ENCODE assay signal across 9 cellular contexts in genomic region chr18:54359233-54359632, GRCh38. TPM values are rescaled to one million over a fixed set of nuclear protein-coding genes. Genes with fewer than 3 reads are reported as not detected.
A peak's percentile ranks its signal among the peaks of the same experiment; 100 is the strongest.
DNase-seq lines count a peak whose midpoint lies in the region; ATAC-seq and TF ChIP-seq lines count a peak whose summit lies in the region.
"Had no signal": no experiment of that assay in that cellular context is flagged by ENCODE, and none has a peak within 500 bp of the region (broad histone marks: within the 10 kb centered on the region; RNA-seq: fewer than 3 reads in every experiment).

No MANE protein-coding gene starts in this region.

- H2AK5ac ChIP-seq in IMR-90 (ENCODE audit: low read depth, low read length) = no peak overlapping the region

- TF ChIP-seq CTCF in IMR-90 (conservative IDR thresholded peaks at IDR 0.05; ENCODE audit: low read depth, low read length) (no peak), brain microvascular endothelial cell (IDR thresholded peaks at IDR 0.05; ENCODE audit: low read depth, low read length, missing control alignments) (no peak), natural killer cell (IDR thresholded peaks at IDR 0.05) (no peak)

- H2AK9ac ChIP-seq in IMR-90 (replicated peaks; ENCODE audit: low read depth, low read length, poor library complexity) = no peak overlapping the region

- POLR2A ChIA-PET in IMR-90 (lab: Charles Lee; ENCODE audit: unreplicated experiment) = no interaction called here

- no peaks in the 10 kb centered on the region for H3K36me3 Mint-ChIP-seq in natural killer cell

- DNase-seq in IMR-90 = peak; percentile 11
- no peak for DNase-seq in brain microvascular endothelial cell
- DNase-seq in natural killer cell = no peak
- no peak for DNase-seq in activated CD8-positive, alpha-beta memory T cell treated with anti-CD3 and anti-CD28 coated beads, Interleukin-2, amount 50 U/mL, for 48 hours
- DNase-seq in DMS153 treated with DMSO at 0.1 percent for 48 hours (lab: John Stamatoyannopoulos, UW; ENCODE audit: unreplicated experiment) = no peak
- DNase-seq: stimulated activated CD8-positive, alpha-beta memory T cell treated with anti-CD3 and anti-CD28 coated beads, Interleukin-4, amount 100 ng/mL, for 48 hours had no signal

- no peak overlapping the region for H2BK15ac ChIP-seq in IMR-90 (ENCODE audit: low read depth, low read length)

- H3K27me3 ChIP-seq in BLaER1 treated with 17β-estradiol and CSF1 and Interleukin-3, amounts not matched to agents 10 nM and 100 nM = no peaks in the 10 kb centered on the region
- H3K27me3 ChIP-seq in IMR-90 (ENCODE audit: control insufficient read depth, insufficient read depth, low read length) (no peaks in the 10 kb centered on the region), brain microvascular endothelial cell (replicated peaks) (no peaks in the 10 kb centered on the region)

- no peak overlapping the region for H4K91ac ChIP-seq in IMR-90 (ENCODE audit: insufficient read depth, low read depth, low read length)

- peak overlapping the region; percentile 58; the same call in 1 of the 2 replicates for H3K23ac ChIP-seq in IMR-90 (ENCODE audit: low read depth, low read length)

- H3K27me3 Mint-ChIP-seq in natural killer cell (ENCODE audit: low read depth in 2 of 2) = no peaks in the 10 kb centered on the region

- peaks cover 22% of the 10 kb centered on the region in 2 donors for H3K4me1 Mint-ChIP-seq in natural killer cell

- no peak for TF ChIP-seq RAD21 in IMR-90 (IDR thresholded peaks at IDR 0.05; ENCODE audit: low read length)

- WGBS in IMR-90 (ENCODE audit: extremely low coverage in 2 of 2, insufficient read length in 1 of 2), 2 experiments = no CpG with 5 or more reads among the region's 6 CpGs

- no peaks in the 10 kb centered on the region for H3K9me1 ChIP-seq in IMR-90 (ENCODE audit: insufficient read depth, low read length)

- ATAC-seq in IMR-90 (ENCODE audit: low read depth) (no peak), natural killer cell (no peak), HG03460 (IDR thresholded peaks at IDR 0.05; ENCODE audit: unreplicated experiment) (no peak), HG03378 (IDR thresholded peaks at IDR 0.05; ENCODE audit: unreplicated experiment) (no peak)

- H3K36me3 ChIP-seq in BLaER1 treated with 17β-estradiol and CSF1 and Interleukin-3, amounts not matched to agents 10 nM and 100 nM = peaks cover 4 to 24% (median 12%) of the 10 kb centered on the region in 11 experiments; a peak in 19 of 22 replicates
- H3K36me3 ChIP-seq in IMR-90 (ENCODE audit: control insufficient read depth, insufficient read depth, low read length) = no peaks in the 10 kb centered on the region
- H3K36me3 ChIP-seq in brain microvascular endothelial cell (replicated peaks) = no peaks in the 10 kb centered on the region

- H3K4me3 Mint-ChIP-seq in natural killer cell = peak overlapping the region; percentile 100

- no peak overlapping the region for H2AFZ ChIP-seq in IMR-90 (replicated peaks; ENCODE audit: low read length, poor library complexity)

- H4K20me1 ChIP-seq in BLaER1 treated with 17β-estradiol and CSF1 and Interleukin-3, amounts not matched to agents 10 nM and 100 nM = no peaks in the 10 kb centered on the region
- H4K20me1 ChIP-seq in IMR-90 (ENCODE audit: insufficient read depth, low read length) = no peaks in the 10 kb centered on the region

- dilution Hi-C loops in IMR-90 (cut with HindIII; ENCODE audit: low sequenced_read_pairs, unreplicated experiment) = no loop called here

- H3K79me1 ChIP-seq in IMR-90 (ENCODE audit: low read depth in 1 of 2, low read length in 2 of 2) = peaks cover 3 to 6% of the 10 kb centered on the region in 2 experiments; a peak in 1 of 4 replicates

- H3K27ac Mint-ChIP-seq in natural killer cell = peak overlapping the region in 1 of 2 donors; percentile 92

- H2BK120ac ChIP-seq in IMR-90 (ENCODE audit: low read depth, low read length) = no peak overlapping the region

- peak overlapping the region; percentile 76 to 95 (median 89); a peak in 19 of 20 replicates for H3K4me3 ChIP-seq in BLaER1 treated with 17β-estradiol and CSF1 and Interleukin-3, amounts not matched to agents 10 nM and 100 nM
- peak overlapping the region; percentile 68 for H3K4me3 ChIP-seq in IMR-90 (ENCODE audit: insufficient read depth, low read depth, low read length)
- H3K4me3 ChIP-seq in brain microvascular endothelial cell (ENCODE audit: low read depth, low read length) = peak overlapping the region; percentile 87

- peak overlapping the region; percentile 74 to 93 (median 82); a peak in 21 of 22 replicates for H3K4me2 ChIP-seq in BLaER1 treated with 17β-estradiol and CSF1 and Interleukin-3, amounts not matched to agents 10 nM and 100 nM
- peak overlapping the region; percentile 97 for H3K4me2 ChIP-seq in IMR-90 (ENCODE audit: low read depth, low read length)

- in situ Hi-C loops in IMR-90 (cut with MboI; ENCODE audit: low sequenced_read_pairs) = no loop called here
- in situ Hi-C loops in brain microvascular endothelial cell (cut with HindIII; ENCODE audit: low pct_ligation_motif_present, low sequenced_read_pairs) = no loop called here

- 0 out of 2 replicates have a peak overlapping the region, but pooled peaks have one; percentile 7 for H3K14ac ChIP-seq in IMR-90 (replicated peaks; ENCODE audit: low read depth, low read length)

- H3K27ac ChIP-seq in BLaER1 treated with 17β-estradiol and CSF1 and Interleukin-3, amounts not matched to agents 10 nM and 100 nM = peak overlapping the region in 1 of 11 experiments; percentile 92; a peak in 3 of 22 replicates
- H3K27ac ChIP-seq in IMR-90 (ENCODE audit: insufficient read depth, low read length) (no peak overlapping the region), brain microvascular endothelial cell (peak overlapping the region; percentile 12)

- no peak overlapping the region for H4K5ac ChIP-seq in IMR-90 (ENCODE audit: low read depth, low read length)

- no peak for TF ChIP-seq POLR2A in IMR-90 (IDR thresholded peaks at IDR 0.05; ENCODE audit: low read depth, low read length)

- H3K4ac ChIP-seq in IMR-90 (ENCODE audit: low read depth, low read length) = no peak overlapping the region

- H2BK20ac ChIP-seq in IMR-90 (ENCODE audit: low read depth, low read length) = no peak overlapping the region

- no TSS peak for BruUV-seq in IMR-90 (replicated peaks; lab: Mats Ljungman, UMichigan)

- CTCF ChIA-PET in IMR-90 (lab: Yijun Ruan, JAX) = no interaction called here

- no peaks in the 10 kb centered on the region for H3K9me3 ChIP-seq in BLaER1 treated with 17β-estradiol and CSF1 and Interleukin-3, amounts not matched to agents 10 nM and 100 nM (replicated peaks in 1 of 11)
- no peaks in the 10 kb centered on the region for H3K9me3 ChIP-seq in IMR-90 (ENCODE audit: control insufficient read depth, insufficient read depth, low read length)

- peak overlapping the region; percentile 19 for H2BK5ac ChIP-seq in IMR-90 (ENCODE audit: low read depth, low read length, poor library complexity, severe bottlenecking)

- no peak overlapping the region for H4K8ac ChIP-seq in IMR-90 (ENCODE audit: low read depth in 2 of 2, low read length in 2 of 2)

- intact Hi-C loops in IMR-90 (cut with micrococcal nuclease) = loop anchor here (5.0 to 10.0 kb wide), 2 partner anchors 137 to 486 kb away; partner anchors contain the start of gene MBD2
- intact Hi-C loops in natural killer cell (cut with micrococcal nuclease) = loop anchor here (10.0 kb wide), 1 partner anchor 56 kb away; no protein-coding TSS in a partner anchor

- no peak overlapping the region; the same call in 1 of the 2 replicates for H3K18ac ChIP-seq in IMR-90 (ENCODE audit: low read depth, low read length)

- no peaks in the 10 kb centered on the region for H3K9me3 Mint-ChIP-seq in natural killer cell

- H3K4me1 ChIP-seq in BLaER1 treated with 17β-estradiol and CSF1 and Interleukin-3, amounts not matched to agents 10 nM and 100 nM = peaks cover 12 to 20% (median 18%) of the 10 kb centered on the region in 10 experiments; a peak in 18 of 20 replicates
- H3K4me1 ChIP-seq in IMR-90 (ENCODE audit: control insufficient read depth, insufficient read depth, low read length) = no peaks in the 10 kb centered on the region

- H3K9ac ChIP-seq in BLaER1 treated with 17β-estradiol and CSF1 and Interleukin-3, amounts not matched to agents 10 nM and 100 nM = peak overlapping the region in 9 of 11 experiments; percentile 84 to 95 (median 92); a peak in 14 of 22 replicates
- H3K9ac ChIP-seq in IMR-90 (ENCODE audit: low read depth, low read length) = peak overlapping the region; percentile 71

- no peak overlapping the region; the same call in 1 of the 2 replicates for H3K56ac ChIP-seq in IMR-90 (ENCODE audit: extremely low read depth, insufficient read depth, low read length)

TF ChIP-seq in IMR-90, 13 proteins besides CTCF, POLR2A, EP300 and RAD21:
- TF ChIP-seq NFE2L2 (IDR thresholded peaks at IDR 0.05; ENCODE audit: low read depth, low read length) (no peak), MAZ (IDR thresholded peaks at IDR 0.05; ENCODE audit: borderline replicate concordance, low read depth, low read length) (no peak), RCOR1 (IDR thresholded peaks at IDR 0.05; ENCODE audit: insufficient replicate concordance, low read length) (no peak), MAFK (IDR thresholded peaks at IDR 0.05; ENCODE audit: low read depth, low read length) (no peak)
TF ChIP-seq in IMR-90: peak in this region for 0.

RNA-seq across cellular contexts. Expression of gene C18orf54, which starts 1.5 kb away (rescaled TPM):
- total RNA-seq in IMR-90 (2012; rRNA removed) (3.0 and 5.6 TPM in 2 replicates), natural killer cell (1 to 10 TPM; 1.8 to 3.2 (median 2.0) TPM)
- 1.2 and 2.2 TPM in 2 replicates for polyA plus RNA-seq in IMR-90 (2012; rRNA removed)
- polyA plus RNA-seq in IMR-90 (2012; cell fraction: cytosol; rRNA removed) = 0.09 and 0.29 TPM in 2 replicates
- 0.17 and 1.6 TPM in 2 replicates for polyA plus RNA-seq in IMR-90 (2012; cell fraction: nucleus; rRNA removed; ENCODE audit: low replicate concordance)

RNA-seq across cellular contexts. Expression of gene STARD6, which starts 1.6 kb away (rescaled TPM):
- total RNA-seq in IMR-90 (2012; rRNA removed) = 0.28 TPM in 1 of 2 replicates, not detected in the other
- polyA plus RNA-seq in IMR-90 (2012; rRNA removed) = not detected in 2 replicates
- not detected in 2 replicates for polyA plus RNA-seq in IMR-90 (2012; cell fraction: cytosol; rRNA removed)
- polyA plus RNA-seq in IMR-90 (2012; cell fraction: nucleus; rRNA removed; ENCODE audit: low replicate concordance) = not detected in 2 replicates
- not detected for total RNA-seq in natural killer cell
